1 cellular context compared by ENCODE assay signal in genomic region chr17:81043725-81044427, GRCh38.
TF ChIP-seq lines count a peak whose summit lies in the region.

No MANE protein-coding gene starts in this region.

TF ChIP-seq in H1, 55 proteins besides CTCF, POLR2A, EP300 and RAD21:
- TF ChIP-seq CBX5 (IDR thresholded peaks at IDR 0.05; ENCODE audit: low read depth, low read length) (no peak), SP1 (IDR thresholded peaks at IDR 0.05; ENCODE audit: low read depth, low read length) (no peak), SIX5 (IDR thresholded peaks at IDR 0.05; ENCODE audit: low read depth, low read length) (no peak), BCL11A (IDR thresholded peaks at IDR 0.05; ENCODE audit: low read depth in 2 of 2, low read length in 2 of 2) (no peak)
